ENCODE assay signal across 30 cellular contexts in the genomic region with DNA sequence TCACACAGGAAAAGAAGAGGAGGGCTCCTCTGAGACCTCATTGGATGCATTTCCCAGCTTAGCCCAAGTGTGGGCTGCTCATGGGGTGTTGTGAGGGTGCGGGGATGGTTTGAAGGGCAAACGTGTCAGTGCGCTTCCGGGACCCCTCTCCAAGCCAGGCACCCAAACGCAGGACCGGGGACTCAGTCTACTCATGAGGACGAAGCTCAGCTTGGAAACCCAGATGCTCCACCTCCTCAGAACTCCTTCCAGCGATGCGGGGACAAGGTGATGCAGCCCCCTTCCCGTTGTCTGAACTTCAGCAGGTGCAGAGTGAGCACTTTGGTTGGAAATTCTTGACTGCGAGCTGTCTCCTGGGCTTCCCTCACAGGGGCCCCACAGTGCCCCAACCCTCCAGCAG. TPM values are rescaled to one million over a fixed set of nuclear protein-coding genes. Genes with fewer than 3 reads are reported as not detected.
DNase-seq lines count a peak whose midpoint lies in the region; ATAC-seq, FAIRE-seq and TF ChIP-seq lines count a peak whose summit lies in the region.
"Had no signal": no experiment of that assay in that cellular context is flagged by ENCODE, and none has a peak within 500 bp of the region (broad histone marks: within the 10 kb centered on the region; RNA-seq: fewer than 3 reads in every experiment).

No MANE protein-coding gene starts in this region.

- intact Hi-C loops in colonic mucosa (cut with DNase I) = no loop called here

- H3K9ac ChIP-seq in colonic mucosa (ENCODE audit: low read depth in 2 of 2, low read length in 2 of 2) = no peak overlapping the region
- H3K9ac ChIP-seq: parathyroid adenoma had no signal

- H3K27ac ChIP-seq in neutrophil (peak overlapping the region; percentile 80), substantia nigra (ENCODE audit: low read depth, low read length, poor library complexity, severe bottlenecking) (no peak overlapping the region), colonic mucosa (no peak overlapping the region)
- H3K27ac ChIP-seq: parathyroid adenoma, stomach, thyroid gland, vagina, WERI-Rb-1 had no signal

- no peak for FAIRE-seq in D721Med (lab: Jason Lieb, UNC)
- FAIRE-seq: HepG2, small intestine had no signal

- no peak overlapping the region for H3K27ac Mint-ChIP-seq in T-helper 17 cell
- H3K27ac Mint-ChIP-seq: activated naive CD4-positive, alpha-beta T cell treated with anti-CD3 and anti-CD28 coated beads, Interleukin-2, amount 50 U/mL, for 72 hours; GM23338 had no signal

- H3K36me3 Mint-ChIP-seq in T-helper 17 cell (ENCODE audit: low read depth) = no peaks in the 10 kb centered on the region

- ATAC-seq in GM18511 (IDR thresholded peaks at IDR 0.05; ENCODE audit: unreplicated experiment) = peak; percentile 22
- peak; percentile 11 for ATAC-seq in HG03354 (IDR thresholded peaks at IDR 0.05; ENCODE audit: poor library complexity, severe bottlenecking, unreplicated experiment)
- no peak for ATAC-seq in T-helper 17 cell
- ATAC-seq: activated naive CD4-positive, alpha-beta T cell treated with anti-CD3 and anti-CD28 coated beads, Interleukin-2, amount 50 U/mL, for 72 hours; GM23338; HepG2 had no signal

- H3K4me1 ChIP-seq in neutrophil (ENCODE audit: control insufficient read depth in 1 of 2, insufficient read depth in 1 of 2, low read depth in 1 of 2, low read length in 1 of 2) (peaks cover 8 to 10% of the 10 kb centered on the region in 2 experiments), colonic mucosa (no peaks in the 10 kb centered on the region)
- H3K4me1 ChIP-seq: BE2C, parathyroid adenoma, thyroid gland, vagina had no signal

- H3K27me3 ChIP-seq in neutrophil (no peaks in the 10 kb centered on the region), colonic mucosa (no peaks in the 10 kb centered on the region)
- H3K27me3 ChIP-seq: BE2C, thyroid gland, vagina had no signal

- H3K4me3 ChIP-seq in neutrophil (ENCODE audit: low read depth in 1 of 2, low read length in 1 of 2) (peak overlapping the region in 1 of 2 experiments; percentile 44), colonic mucosa (no peak overlapping the region)
- H3K4me3 ChIP-seq: GM23338, stomach, thyroid gland, vagina had no signal

- TF ChIP-seq CTCF in neutrophil (IDR thresholded peaks at IDR 0.05) = no peak
- no peak for TF ChIP-seq CTCF in D721Med (IDR thresholded peaks at IDR 0.05; ENCODE audit: insufficient read depth, missing control alignments)
- no peak for TF ChIP-seq CTCF in colonic mucosa (IDR thresholded peaks at IDR 0.05)

- H3K4me3 Mint-ChIP-seq in T-helper 17 cell = peak overlapping the region; percentile 34
- H3K4me3 Mint-ChIP-seq: GM23338, neural crest cell had no signal

- H3K36me3 ChIP-seq in neutrophil = no peaks in the 10 kb centered on the region
- H3K36me3 ChIP-seq in colonic mucosa = no peaks in the 10 kb centered on the region
- H3K36me3 ChIP-seq: BE2C, stomach, thyroid gland, vagina, WERI-Rb-1 had no signal

- peaks cover 3% of the 10 kb centered on the region for H3K4me1 Mint-ChIP-seq in T-helper 17 cell
- H3K4me1 Mint-ChIP-seq: GM23338, neural crest cell had no signal

- H3K9me3 ChIP-seq in T-helper 17 cell (ENCODE audit: control insufficient read depth, low read length, poor library complexity, severe bottlenecking) (no peaks in the 10 kb centered on the region), neutrophil (no peaks in the 10 kb centered on the region), colonic mucosa (no peaks in the 10 kb centered on the region)
- H3K9me3 ChIP-seq: BE2C, thyroid gland, vagina had no signal

- H3K27me3 Mint-ChIP-seq in T-helper 17 cell = peaks cover 4% of the 10 kb centered on the region

- DNase-seq in T-helper 17 cell (no peak), substantia nigra (lab: John Stamatoyannopoulos, UW) (no peak), D721Med (ENCODE audit: insufficient read length, low spot score) (no peak), colonic mucosa (no peak)
- no peak for DNase-seq in NK-92 treated with Interleukin-12 subunit alpha and Interleukin-12 subunit beta, amount 100 ng/mL, for 24 hours (lab: John Stamatoyannopoulos, UW)
- DNase-seq: activated CD4-positive, alpha-beta T cell treated with anti-CD3 and anti-CD28 coated beads for 48 hours; activated effector memory CD4-positive, alpha-beta T cell treated with Interleukin-2 at 50 U/mL for 16 hours; amygdala; BE2C; effector CD4-positive, alpha-beta T cell; hippocampal formation; Kasumi-1; left cardiac atrium; NCI-H1436; NCI-H226; NCI-H69; stimulated activated CD4-positive, alpha-beta T cell treated with anti-CD3 and anti-CD28 coated beads, Interleukin-1b, Interleukin-23, amount 100 ng/mL, for 48 hours; stomach; thyroid gland had no signal

RNA-seq across cellular contexts. Expression of gene MTIF3, which starts 33.1 kb away (rescaled TPM):
- total RNA-seq in T-helper 17 cell (10 to 100 TPM; 33.2 to 38.3 TPM), colonic mucosa (10 to 100 TPM; 53.7 to 65.1 TPM)

RNA-seq across cellular contexts. Expression of gene GTF3A, which starts 59.0 kb away (rescaled TPM):
- 100 to 1,000 TPM; 164 to 171 TPM for total RNA-seq in T-helper 17 cell
- 10 to 100 TPM; 39.7 to 76.0 TPM for total RNA-seq in colonic mucosa
